Comparison of ENCODE assay signal across 9 cellular contexts in the genomic region with DNA sequence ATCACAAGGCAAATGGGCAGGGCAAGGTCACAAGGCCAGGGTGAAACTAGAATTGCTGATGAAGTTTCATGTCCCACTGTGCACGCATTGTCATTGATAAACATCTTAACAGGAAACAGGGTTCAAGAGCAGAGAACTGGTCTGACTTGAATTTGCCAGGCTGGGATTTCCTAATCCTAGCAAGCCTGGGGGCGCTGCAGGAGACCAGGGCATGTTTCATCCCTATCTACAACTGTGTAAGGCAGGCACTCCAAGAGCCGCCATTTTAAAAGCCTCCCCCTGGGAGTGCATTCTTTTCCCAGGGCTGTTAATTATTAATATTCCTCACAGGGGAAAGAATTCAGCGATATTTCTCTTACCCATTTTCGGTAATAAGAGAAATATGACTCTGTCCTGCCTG. TPM values are rescaled to one million over a fixed set of nuclear protein-coding genes. Genes with fewer than 3 reads are reported as not detected.
DNase-seq lines count a peak whose midpoint lies in the region; TF ChIP-seq lines count a peak whose summit lies in the region.
"Not testable (repeated sequence)": the region's sequence is repeated elsewhere in the genome, so short reads cannot be mapped to it uniquely, and the experiment has no call there.
"Had no signal": no experiment of that assay in that cellular context is flagged by ENCODE, and none has a peak within 500 bp of the region (broad histone marks: within the 10 kb centered on the region; RNA-seq: fewer than 3 reads in every experiment).

No MANE protein-coding gene starts in this region.

- H3K4me3 Mint-ChIP-seq in Calu3 (ENCODE audit: low read depth, unreplicated experiment): peak overlapping the region; percentile 52

- DNase-seq in Calu3: peak; percentile 61
- peak; percentile 38 for DNase-seq in colonic mucosa
- DNase-seq in transverse colon: peak; percentile 13

- not testable (repeated sequence) for TF ChIP-seq CTCF in Calu3 (IDR thresholded peaks at IDR 0.05; ENCODE audit: unreplicated experiment); HEK293 (tag by site-specific recombination; IDR thresholded peaks at IDR 0.05); colonic mucosa (IDR thresholded peaks at IDR 0.05); transverse colon (IDR thresholded peaks at IDR 0.05)

- not testable (repeated sequence) for H3K36me3 ChIP-seq in HEK293 (ENCODE audit: control insufficient read depth in 2 of 2, insufficient read depth in 1 of 2, low read length in 2 of 2); colonic mucosa; mucosa of rectum (ENCODE audit: control insufficient read depth in 2 of 2, insufficient read depth in 2 of 2, low read length in 2 of 2); transverse colon

- WGBS in transverse colon (ENCODE audit: low coverage in 1 of 2), 2 donors: 68% methylated on average over 5 of the region's 5 CpGs; no CpG with 5 or more reads in 1 of the 2 donors

- H3K27me3 ChIP-seq in colonic mucosa; mucosa of rectum (ENCODE audit: control insufficient read depth in 2 of 2, insufficient read depth in 2 of 2, low read length in 2 of 2); transverse colon: not testable (repeated sequence)

- not testable (repeated sequence) for H3K4me1 ChIP-seq in HEK293 (ENCODE audit: control insufficient read depth, insufficient read depth, low read length); colonic mucosa; transverse colon
- H3K4me1 ChIP-seq in mucosa of rectum (ENCODE audit: control insufficient read depth in 2 of 2, insufficient read depth in 2 of 2, low read length in 2 of 2): peaks cover 12 to 31% of the 10 kb centered on the region in 2 donors

- H3K4me1 Mint-ChIP-seq in Calu3 (ENCODE audit: low read depth, unreplicated experiment): peaks cover 37% of the 10 kb centered on the region

- not testable (repeated sequence) for H3K27me3 Mint-ChIP-seq in Calu3 (ENCODE audit: unreplicated experiment)

- CTCF ChIA-PET in Calu3 (lab: Charles Lee); HEK293 (lab: Yijun Ruan, JAX): not testable (repeated sequence)

- peak overlapping the region; percentile 99 for H3K27ac Mint-ChIP-seq in Calu3 (ENCODE audit: unreplicated experiment)

- in situ Hi-C loops in transverse colon (cut with MboI; ENCODE audit: low pct_ligation_motif_present in 1 of 4, low pct_unique_long_range_greater_than_20kb in 1 of 4, low sequenced_read_pairs in 3 of 4): not testable (repeated sequence)

- not testable (repeated sequence) for H3K4me3 ChIP-seq in HEK293 (ENCODE audit: low read depth, low read length); colonic mucosa; mucosa of rectum (ENCODE audit: low read length in 2 of 2); transverse colon

- not testable (repeated sequence) for BruUV-seq in Calu3 (replicated peaks; lab: Mats Ljungman, UMichigan)

- POLR2A ChIA-PET in HEK293 (lab: Yijun Ruan, JAX): not testable (repeated sequence)

- H3K36me3 Mint-ChIP-seq in Calu3 (ENCODE audit: insufficient read depth, unreplicated experiment): peaks cover 13% of the 10 kb centered on the region

- TF ChIP-seq EP300 in transverse colon (IDR thresholded peaks at IDR 0.05; ENCODE audit: low read depth): not testable (repeated sequence)

- not testable (repeated sequence) for H3K9ac ChIP-seq in colonic mucosa (ENCODE audit: low read depth in 2 of 2, low read length in 2 of 2); mucosa of rectum (ENCODE audit: low read depth in 1 of 2, low read length in 2 of 2)

- intact Hi-C loops in Calu3 (cut with micrococcal nuclease; ENCODE audit: unreplicated experiment): loop anchor here (5.0 to 10.0 kb wide), 3 partner anchors 142 to 439 kb away; no protein-coding TSS in a partner anchor
- intact Hi-C loops in colonic mucosa (cut with DNase I); transverse colon (cut with DNase I; ENCODE audit: low total_unique reads): not testable (repeated sequence)

- not testable (repeated sequence) for H3K9me3 Mint-ChIP-seq in Calu3 (ENCODE audit: low read depth, unreplicated experiment)

- H3K9me3 ChIP-seq in HEK293 (ENCODE audit: control insufficient read depth, insufficient read depth, low read depth, low read length); colonic mucosa; mucosa of rectum (ENCODE audit: control insufficient read depth in 2 of 2, low read length in 2 of 2); transverse colon: not testable (repeated sequence)

- not testable (repeated sequence) for H3K27ac ChIP-seq in HEK293 (ENCODE audit: extremely low read depth, low read depth, low read length)
- H3K27ac ChIP-seq in colonic mucosa: peak overlapping the region; percentile 53
- H3K27ac ChIP-seq in mucosa of rectum (ENCODE audit: low read depth in 2 of 2, low read length in 2 of 2): peak overlapping the region; percentile 56 to 78
- peak overlapping the region; percentile 63 to 75 (median 71) for H3K27ac ChIP-seq in transverse colon

- not testable (repeated sequence) for TF ChIP-seq POLR2A in transverse colon (IDR thresholded peaks at IDR 0.05)

TF ChIP-seq in HEK293, 187 proteins besides CTCF, POLR2A, EP300 and RAD21:
- peak; percentile 88 for TF ChIP-seq SETDB1 (IDR thresholded peaks at IDR 0.05; ENCODE audit: insufficient read length, low read length)

RNA-seq across cellular contexts. Expression of gene DCAF8L1, which starts 15.9 kb away (rescaled TPM):
- not detected in 2 replicates for total RNA-seq in Calu3 (2022)
- not detected for total RNA-seq in colonic mucosa
- total RNA-seq in transverse colon: not detected
- total RNA-seq: B cell; Caco-2; CD4-positive, alpha-beta T cell; CD8-positive, alpha-beta T cell had no signal
